ENCODE assay signal across 8 cellular contexts in genomic region chr6:169724554-169725269, GRCh38. TPM values are rescaled to one million over a fixed set of nuclear protein-coding genes. Genes with fewer than 3 reads are reported as not detected.
A peak's percentile ranks its signal among the peaks of the same experiment; 100 is the strongest.
DNase-seq lines count a peak whose midpoint lies in the region; ATAC-seq, FAIRE-seq and TF ChIP-seq lines count a peak whose summit lies in the region.

No MANE protein-coding gene starts in this region.

- H3K9me3 ChIP-seq in thymus (ENCODE audit: control insufficient read depth), result no peaks in the 10 kb centered on the region

- WGBS in thymus, result under 1% methylated on average over 86 of the region's 88 CpGs

- POLR2A ChIA-PET in BJ (lab: Charles Lee), result interaction anchor here (0.6 kb wide), 1 partner anchor 14 kb away, joined by 3 read pairs; no protein-coding TSS in a partner anchor

- peaks cover 6% of the 10 kb centered on the region for H3K4me1 ChIP-seq in thymus (ENCODE audit: control insufficient read depth, insufficient read depth, low read length)

- ATAC-seq in GM19043 (IDR thresholded peaks at IDR 0.05; ENCODE audit: low read depth, unreplicated experiment), result peak; percentile 20
- ATAC-seq in HG03342 (IDR thresholded peaks at IDR 0.05; ENCODE audit: unreplicated experiment), result peak; percentile 24

- H3K4me3 ChIP-seq in BJ (ENCODE audit: low read depth, low read length) (peak overlapping the region; percentile 68), thymus (ENCODE audit: low read length) (peak overlapping the region; percentile 90)

- TF ChIP-seq CTCF in BJ (IDR thresholded peaks at IDR 0.05; ENCODE audit: insufficient read depth, low read depth, low read length), result no peak

- CTCF ChIA-PET in BJ (lab: Yijun Ruan, JAX), result interaction anchor here (0.6 to 0.7 kb wide), 3 partner anchors 70 to 806 kb away, joined by 3 read pairs; no protein-coding TSS in a partner anchor

- DNase-seq in BJ (ENCODE audit: low read depth) (no peak), RPMI8226 (peak; percentile 59), frontal cortex (ENCODE audit: low spot score in 2 of 2) (peak; percentile 79 to 86), nucleus accumbens (lab: John Stamatoyannopoulos, UW) (peak in 47 of 56 donors; percentile 9 to 89 (median 59))
- peak; percentile 53 for DNase-seq in activated gamma-delta T cell treated with anti-CD3 and anti-CD28 coated beads, Interleukin-2, amount 50 U/mL, for 16 hours (ENCODE audit: low read depth)

- H3K27me3 ChIP-seq in BJ (ENCODE audit: control insufficient read depth, insufficient read depth, low read length), result no peaks in the 10 kb centered on the region
- no peaks in the 10 kb centered on the region for H3K27me3 ChIP-seq in thymus (ENCODE audit: control insufficient read depth, insufficient read depth)

- no peaks in the 10 kb centered on the region for H3K36me3 ChIP-seq in BJ (ENCODE audit: control insufficient read depth, insufficient read depth, low read length)
- H3K36me3 ChIP-seq in thymus (ENCODE audit: control insufficient read depth, insufficient read depth), result no peaks in the 10 kb centered on the region

- no peak for FAIRE-seq in frontal cortex (lab: Jason Lieb, UNC)

- peak overlapping the region; percentile 93 for H3K27ac ChIP-seq in thymus (ENCODE audit: low read depth)

RNA-seq across cellular contexts. Expression of gene PHF10, which starts 0.4 kb away (rescaled TPM):
- polyA plus RNA-seq in BJ (2011; rRNA removed) (9.8 and 20.4 TPM in 2 replicates), thymus (90.0 TPM)
- polyA minus RNA-seq in BJ (2011; rRNA and poly(A)+ RNA removed), result 5.0 and 6.9 TPM in 2 replicates
- total RNA-seq in frontal cortex, result 22.4 TPM

RNA-seq across cellular contexts. Expression of gene C6orf120, which starts 22.8 kb away (rescaled TPM):
- polyA plus RNA-seq in BJ (2011; rRNA removed), result 13.2 and 21.4 TPM in 2 replicates
- 7.3 and 7.9 TPM in 2 replicates for polyA minus RNA-seq in BJ (2011; rRNA and poly(A)+ RNA removed)
- total RNA-seq in frontal cortex, result 26.9 TPM
- 12.2 TPM for polyA plus RNA-seq in thymus

RNA-seq across cellular contexts. Expression of gene WDR27, which starts 22.9 kb away (rescaled TPM):
- polyA plus RNA-seq in BJ (2011; rRNA removed) (22.9 and 28.7 TPM in 2 replicates), thymus (42.0 TPM)
- polyA minus RNA-seq in BJ (2011; rRNA and poly(A)+ RNA removed), result 20.0 and 23.1 TPM in 2 replicates
- total RNA-seq in frontal cortex, result 18.3 TPM

RNA-seq across cellular contexts. Expression of gene DYNLT2, which starts 26.7 kb away (rescaled TPM):
- polyA plus RNA-seq in BJ (2011; rRNA removed) (0.31 and 0.32 TPM in 2 replicates), thymus (8.9 TPM)
- 0.41 TPM in 1 of 2 replicates, not detected in the other for polyA minus RNA-seq in BJ (2011; rRNA and poly(A)+ RNA removed)
- 2.0 TPM for total RNA-seq in frontal cortex

RNA-seq across cellular contexts. Expression of gene ERMARD, which starts 26.7 kb away (rescaled TPM):
- polyA plus RNA-seq in BJ (2011; rRNA removed) (21.5 and 31.8 TPM in 2 replicates), thymus (104 TPM)
- 11.5 and 14.7 TPM in 2 replicates for polyA minus RNA-seq in BJ (2011; rRNA and poly(A)+ RNA removed)
- total RNA-seq in frontal cortex, result 23.2 TPM
